20 cellular contexts compared by ENCODE assay signal in genomic region chr2:127283275-127283674, GRCh38. TPM values are rescaled to one million over a fixed set of nuclear protein-coding genes. Genes with fewer than 3 reads are reported as not detected.
A peak's percentile ranks its signal among the peaks of the same experiment; 100 is the strongest.
DNase-seq lines count a peak whose midpoint lies in the region; ATAC-seq, FAIRE-seq and TF ChIP-seq lines count a peak whose summit lies in the region.
"Had no signal": no experiment of that assay in that cellular context is flagged by ENCODE, and none has a peak within 500 bp of the region (broad histone marks: within the 10 kb centered on the region; RNA-seq: fewer than 3 reads in every experiment).

No MANE protein-coding gene starts in this region.

- 95% methylated on average over 2 of the region's 2 CpGs for WGBS in A549 (ENCODE audit: missing lambda C conversion rate)
- 94% methylated on average over 2 of the region's 2 CpGs for WGBS in K562 (ENCODE audit: insufficient coverage, low coverage, missing lambda C conversion rate)

- CTCF ChIA-PET in A549 (lab: Yijun Ruan, JAX), result interaction anchor here (0.9 kb wide), 2 partner anchors 9 to 13 kb away, joined by 3 read pairs; no protein-coding TSS in a partner anchor
- CTCF ChIA-PET in HEK293 (lab: Yijun Ruan, JAX), result interaction anchor here (0.5 to 0.9 kb wide), 3 partner anchors 14 to 80 kb away, joined by 3 to 4 read pairs (median 4); no protein-coding TSS in a partner anchor
- CTCF ChIA-PET in K562 (lab: Yijun Ruan, JAX; ENCODE audit: low intra/inter-chr PET ratio), result no interaction called here

- H4K20me1 ChIP-seq in K562 (replicated peaks; ENCODE audit: control insufficient read depth, insufficient read depth, low read length), result no peaks in the 10 kb centered on the region

- TF ChIP-seq CTCF in A549 (IDR thresholded peaks at IDR 0.05) (no peak), HEK293 (tag by site-specific recombination; IDR thresholded peaks at IDR 0.05) (no peak), K562 (IDR thresholded peaks at IDR 0.05 in 2 of 3, conservative IDR thresholded peaks at IDR 0.05 in 1 of 3; ENCODE audit: insufficient read depth in 2 of 3, low read depth in 1 of 3, low read length in 3 of 3) (no peak)

- H3K27me3 ChIP-seq in K562 (ENCODE audit: control insufficient read depth in 2 of 2, insufficient read depth in 2 of 2, low read length in 2 of 2), result no peaks in the 10 kb centered on the region
- H3K27me3 ChIP-seq: BE2C had no signal

- H3K36me3 Mint-ChIP-seq in stimulated activated effector memory CD8-positive, alpha-beta T cell treated with anti-CD3 and anti-CD28 coated beads, Interleukin-12 subunit alpha, Interleukin-12 subunit beta, amount 100 ng/mL, for 72 hours, result peaks cover 100% of the 10 kb centered on the region

- H3K4me1 ChIP-seq in A549, result no peaks in the 10 kb centered on the region
- no peaks in the 10 kb centered on the region for H3K4me1 ChIP-seq in HEK293 (ENCODE audit: control insufficient read depth, insufficient read depth, low read length)
- H3K4me1 ChIP-seq in K562 (replicated peaks in 1 of 2; ENCODE audit: control insufficient read depth in 2 of 2, insufficient read depth in 2 of 2, low read length in 2 of 2), result no peaks in the 10 kb centered on the region
- H3K4me1 ChIP-seq: BE2C had no signal

- H3K79me2 ChIP-seq in K562 (ENCODE audit: control insufficient read depth, insufficient read depth, low read length), result no peaks in the 10 kb centered on the region; the same call in 2 of the 3 replicates

- TF ChIP-seq EP300 in A549 (IDR thresholded peaks at IDR 0.05) (no peak), K562 (IDR thresholded peaks at IDR 0.05; ENCODE audit: low read length) (no peak)

- FAIRE-seq in A549 (lab: Jason Lieb, UNC), result no peak
- no peak for FAIRE-seq in K562 (lab: Jason Lieb, UNC)
- FAIRE-seq: G401.6, GM12892, GM18507 had no signal

- H3K27ac ChIP-seq in A549, result no peak overlapping the region
- no peak overlapping the region for H3K27ac ChIP-seq in HEK293 (ENCODE audit: extremely low read depth, low read depth, low read length)
- no peak overlapping the region for H3K27ac ChIP-seq in K562 (ENCODE audit: extremely low read depth, low read depth, low read length)

- H3K9me1 ChIP-seq in K562 (ENCODE audit: control insufficient read depth, insufficient read depth, low read length), result no peaks in the 10 kb centered on the region

- DNase-seq in A549 (ENCODE audit: low read depth in 1 of 2, low spot score in 1 of 2) (no peak), K562 (ENCODE audit: extremely low read depth in 1 of 4, low spot score in 3 of 4) (no peak), NOMO-1 treated with dmso at 0.1 percent for 144 hours (lab: John Stamatoyannopoulos, UW; ENCODE audit: unreplicated experiment) (no peak)
- peak in 1 of 2 donors; percentile 35 for DNase-seq in stimulated activated effector memory CD8-positive, alpha-beta T cell treated with anti-CD3 and anti-CD28 coated beads, Interleukin-12 subunit alpha, Interleukin-12 subunit beta, amount 100 ng/mL, for 72 hours (ENCODE audit: low spot score in 2 of 2)
- DNase-seq: ACHN; BE2C; C1 segment of cervical spinal cord; CD4-positive, CD25-positive, alpha-beta regulatory T cell; CD8-positive, alpha-beta memory T cell; COR-L47; DMS 273 treated with DMSO at 0.1 percent for 48 hours; DMS53; H7 had no signal

- peaks cover 5% of the 10 kb centered on the region for H3K9me3 Mint-ChIP-seq in stimulated activated effector memory CD8-positive, alpha-beta T cell treated with anti-CD3 and anti-CD28 coated beads, Interleukin-12 subunit alpha, Interleukin-12 subunit beta, amount 100 ng/mL, for 72 hours
- H3K9me3 Mint-ChIP-seq: CD8-positive, alpha-beta memory T cell had no signal

- POLR2A ChIA-PET in A549 (lab: Yijun Ruan, JAX), result interaction anchor here (1.2 kb wide), 1 partner anchor 10 kb away, joined by 4 read pairs; the partner anchor contains the start of gene ERCC3
- POLR2A ChIA-PET in HEK293 (lab: Yijun Ruan, JAX), result no interaction called here
- POLR2A ChIA-PET in K562 (lab: Yijun Ruan, JAX), result interaction anchor here (0.5 to 1.6 kb wide), 3 partner anchors 10 to 39 kb away, joined by 3 to 5 read pairs (median 3); no protein-coding TSS in a partner anchor

- no peak overlapping the region for H3K4me2 ChIP-seq in A549
- H3K4me2 ChIP-seq in K562 (ENCODE audit: insufficient read depth, low read length), result no peak overlapping the region
- H3K4me2 ChIP-seq: GM23338 had no signal

- H3K4me1 Mint-ChIP-seq in stimulated activated effector memory CD8-positive, alpha-beta T cell treated with anti-CD3 and anti-CD28 coated beads, Interleukin-12 subunit alpha, Interleukin-12 subunit beta, amount 100 ng/mL, for 72 hours, result peaks cover 32% of the 10 kb centered on the region
- H3K4me1 Mint-ChIP-seq: GM23338 had no signal

- H3K9me3 ChIP-seq in A549, result peaks cover 2% of the 10 kb centered on the region; the same call in 1 of the 3 replicates
- no peaks in the 10 kb centered on the region for H3K9me3 ChIP-seq in HEK293 (ENCODE audit: control insufficient read depth, insufficient read depth, low read depth, low read length)
- H3K9me3 ChIP-seq in K562 (replicated peaks; ENCODE audit: control insufficient read depth, insufficient read depth, low read depth, low read length), result no peaks in the 10 kb centered on the region
- H3K9me3 ChIP-seq: BE2C had no signal

- no TSS peak for BruUV-seq in K562 (replicated peaks; lab: Mats Ljungman, UMichigan)

- no peak overlapping the region for H3K9ac ChIP-seq in K562 (ENCODE audit: insufficient read depth in 1 of 2, low read depth in 2 of 2, low read length in 2 of 2)

- no peak for ATAC-seq in A549
- no peak for ATAC-seq in K562
- no peak for ATAC-seq in stimulated activated effector memory CD8-positive, alpha-beta T cell treated with anti-CD3 and anti-CD28 coated beads, Interleukin-12 subunit alpha, Interleukin-12 subunit beta, amount 100 ng/mL, for 72 hours
- ATAC-seq in HG02938 (IDR thresholded peaks at IDR 0.05; ENCODE audit: unreplicated experiment), result no peak
- ATAC-seq: GM23338, HCT116 had no signal

- intact Hi-C loops in K562 (cut with micrococcal nuclease), result no loop called here

- TF ChIP-seq RAD21 in A549 (conservative IDR thresholded peaks at IDR 0.05 in 1 of 2, IDR thresholded peaks at IDR 0.05 in 1 of 2) (no peak), K562 (CRISPR knock-in tag; conservative IDR thresholded peaks at IDR 0.05 in 1 of 2, IDR thresholded peaks at IDR 0.05 in 1 of 2) (no peak)

- no peak overlapping the region for H3K4me3 ChIP-seq in A549
- H3K4me3 ChIP-seq in HEK293 (ENCODE audit: low read depth, low read length), result no peak overlapping the region
- no peak overlapping the region for H3K4me3 ChIP-seq in K562
- H3K4me3 ChIP-seq: GM23338 had no signal

- no peak overlapping the region for H2AFZ ChIP-seq in K562 (ENCODE audit: low read depth, low read length)
- H2AFZ ChIP-seq: GM23338 had no signal

- H3K36me3 ChIP-seq in HEK293 (ENCODE audit: control insufficient read depth in 2 of 2, insufficient read depth in 1 of 2, low read length in 2 of 2) (peaks cover 71 to 98% of the 10 kb centered on the region in 2 experiments), K562 (ENCODE audit: control insufficient read depth, insufficient read depth, low read length) (peaks cover 91% of the 10 kb centered on the region)

- TF ChIP-seq POLR2A in A549 (IDR thresholded peaks at IDR 0.05; ENCODE audit: low read length) (no peak), K562 (conservative IDR thresholded peaks at IDR 0.05) (no peak)

- peak overlapping the region; percentile 88 for H3K27ac Mint-ChIP-seq in stimulated activated effector memory CD8-positive, alpha-beta T cell treated with anti-CD3 and anti-CD28 coated beads, Interleukin-12 subunit alpha, Interleukin-12 subunit beta, amount 100 ng/mL, for 72 hours
- H3K27ac Mint-ChIP-seq: GM23338 had no signal

- no peak overlapping the region for H3K4me3 Mint-ChIP-seq in stimulated activated effector memory CD8-positive, alpha-beta T cell treated with anti-CD3 and anti-CD28 coated beads, Interleukin-12 subunit alpha, Interleukin-12 subunit beta, amount 100 ng/mL, for 72 hours
- H3K4me3 Mint-ChIP-seq: GM23338 had no signal

- in situ Hi-C loops in K562 (cut with MboI), result no loop called here

TF ChIP-seq in A549, 52 proteins besides CTCF, POLR2A, EP300 and RAD21:
- TF ChIP-seq NPAS2 (CRISPR knock-in tag; IDR thresholded peaks at IDR 0.05; ENCODE audit: borderline replicate concordance) (no peak), KDM1A (IDR thresholded peaks at IDR 0.05; ENCODE audit: low read depth) (peak; percentile 72; the same call in 1 of the 2 replicates)

TF ChIP-seq in HEK293, 187 proteins besides CTCF, POLR2A, EP300 and RAD21 (continues in another document):
- TF ChIP-seq SALL2 (tag by site-specific recombination; IDR thresholded peaks at IDR 0.05; ENCODE audit: borderline replicate concordance), result no peak

TF ChIP-seq in K562, 482 proteins besides CTCF, POLR2A, EP300 and RAD21 (continues in another document):
- TF ChIP-seq COPS2 (conservative IDR thresholded peaks at IDR 0.05) (no peak), RBM25 (IDR thresholded peaks at IDR 0.05; ENCODE audit: low read depth, low read length, severe bottlenecking) (peak; percentile 80), ZNF146 (CRISPR knock-in tag; IDR thresholded peaks at IDR 0.05; ENCODE audit: unreplicated experiment) (peak; percentile 97), CBX3 (IDR thresholded peaks at IDR 0.05; ENCODE audit: borderline replicate concordance in 1 of 2, low read length in 2 of 2) (peak in 1 of 2 experiments; percentile 81; a peak in 2 of 3 replicates)

RNA-seq across cellular contexts. Expression of gene ERCC3, which starts 10.7 kb away (rescaled TPM):
- polyA plus RNA-seq in A549 (2011; rRNA removed) (68.3 and 79.0 TPM in 2 replicates), A549 (2017; fragmentation: RNase III; extraction: RNeasy Plus Mini Kit Qiagen cat#74134 plus additional on column Dnase treatment) (51.0 to 57.9 TPM (median 55.7 TPM) in 3 replicates), K562 (2011; rRNA removed) (52.9 and 56.0 TPM in 2 replicates), K562 (2014; fragmentation: Illumina TruSeq; extraction: Trizol) (56.7 and 61.5 TPM in 2 replicates), K562 (2014; fragmentation: Nextera tagmentation; extraction: Ambion mirVana) (10 to 100 TPM; 17.9 to 32.8 TPM), K562 (2014; rRNA removed) (46.2 and 47.1 TPM in 2 replicates)
- 60.0 and 62.2 TPM in 2 replicates for polyA plus RNA-seq in A549 (2012; cell fraction: cytosol; rRNA removed)
- polyA plus RNA-seq in A549 (2012; cell fraction: nucleus; rRNA removed), result 106 and 124 TPM in 2 replicates
- 51.3 and 63.6 TPM in 2 replicates for polyA minus RNA-seq in A549 (2011; rRNA and poly(A)+ RNA removed)
- total RNA-seq in K562 (2011; cell fraction: chromatin; rRNA removed; ENCODE audit: low replicate concordance), result 138 and 178 TPM in 2 replicates
- total RNA-seq in K562 (2011; cell fraction: nucleolus; rRNA removed), result 77.4 and 82.9 TPM in 2 replicates
- 89.8 and 92.7 TPM in 2 replicates for total RNA-seq in K562 (2011; cell fraction: nucleoplasm; rRNA removed)
- total RNA-seq in K562 (2014; rRNA removed) (26.8 and 29.0 TPM in 2 replicates), K562 (2014; rRNA removed; fragmentation: Illumina TruSeq; extraction: Trizol) (43.1 and 47.0 TPM in 2 replicates), K562 (2015; rRNA removed; fragmentation: Illumina TruSeq; extraction: Trizol) (44.9 and 46.6 TPM in 2 replicates), K562 (2021) (37.5 and 39.9 TPM in 2 replicates)
- polyA plus RNA-seq in K562 (2011; cell fraction: cytosol; rRNA removed), result 37.8 and 40.1 TPM in 2 replicates
- polyA plus RNA-seq in K562 (2011; cell fraction: nucleus; rRNA removed), result 180 and 192 TPM in 2 replicates
- polyA plus RNA-seq in K562 (2012), result 33.1 and 33.7 TPM in 2 replicates
- 46.8 and 54.1 TPM in 2 replicates for polyA minus RNA-seq in K562 (2011; rRNA and poly(A)+ RNA removed)
- 19.6 and 21.8 TPM in 2 replicates for polyA minus RNA-seq in K562 (2011; cell fraction: cytosol; rRNA and poly(A)+ RNA removed)
- polyA minus RNA-seq in K562 (2011; cell fraction: nucleus; rRNA and poly(A)+ RNA removed), result 60.5 and 99.2 TPM in 2 replicates
